In genomic region chr12:29437575-29437974, GRCh38 we compare ENCODE assay signal across 1 cellular context.
A peak's percentile ranks its signal among the peaks of the same experiment; 100 is the strongest.
TF ChIP-seq lines count a peak whose summit lies in the region.

No MANE protein-coding gene starts in this region.

TF ChIP-seq in HepG2, 621 proteins besides CTCF, POLR2A, EP300 and RAD21 (continued from another document and continues in another):
- TF ChIP-seq ARID5B (CRISPR knock-in tag; IDR thresholded peaks at IDR 0.05) (peak; percentile 62; the same call in 1 of the 2 replicates), RCOR2 (CRISPR knock-in tag; IDR thresholded peaks at IDR 0.05) (no peak), PHF5A (CRISPR knock-in tag; IDR thresholded peaks at IDR 0.05; ENCODE audit: low read depth, unreplicated experiment) (no peak), CENPX (CRISPR knock-in tag; IDR thresholded peaks at IDR 0.05) (no peak), RFXAP (CRISPR knock-in tag; IDR thresholded peaks at IDR 0.05; ENCODE audit: borderline replicate concordance) (no peak), SOX5 (CRISPR knock-in tag; IDR thresholded peaks at IDR 0.05; ENCODE audit: borderline replicate concordance) (peak; percentile 59; the same call in 1 of the 2 replicates), MED1 (CRISPR knock-in tag; IDR thresholded peaks at IDR 0.05) (0 out of 2 replicates have a peak, but pooled peaks have one; percentile 22), PHF8 (CRISPR knock-in tag; IDR thresholded peaks at IDR 0.05) (no peak), KAT2B (IDR thresholded peaks at IDR 0.05; ENCODE audit: borderline replicate concordance, low read depth, low read length) (no peak), KDM6A (CRISPR knock-in tag; IDR thresholded peaks at IDR 0.05; ENCODE audit: low read depth) (no peak), KLF9 (CRISPR knock-in tag; IDR thresholded peaks at IDR 0.05; ENCODE audit: low read depth) (no peak), LRRFIP1 (CRISPR knock-in tag; conservative IDR thresholded peaks at IDR 0.05) (no peak), CREB3 (CRISPR knock-in tag; IDR thresholded peaks at IDR 0.05) (no peak), ZNF282 (IDR thresholded peaks at IDR 0.05; ENCODE audit: partially characterized antibody) (no peak), ARNT2 (CRISPR knock-in tag; IDR thresholded peaks at IDR 0.05; ENCODE audit: low read depth) (no peak), SNAPC4 (CRISPR knock-in tag; IDR thresholded peaks at IDR 0.05) (no peak), EEA1 (CRISPR knock-in tag; IDR thresholded peaks at IDR 0.05; ENCODE audit: borderline replicate concordance) (no peak), ZNF83 (CRISPR knock-in tag; IDR thresholded peaks at IDR 0.05; ENCODE audit: borderline replicate concordance) (no peak), ZNF451 (CRISPR knock-in tag; IDR thresholded peaks at IDR 0.05) (no peak), TIGD3 (CRISPR knock-in tag; IDR thresholded peaks at IDR 0.05; ENCODE audit: borderline replicate concordance) (no peak), RBFOX2 (IDR thresholded peaks at IDR 0.05; ENCODE audit: low read depth, low read length) (no peak), ZSCAN30 (CRISPR knock-in tag; IDR thresholded peaks at IDR 0.05) (no peak), BCL6 (CRISPR knock-in tag; IDR thresholded peaks at IDR 0.05) (peak; percentile 34), ZNF501 (CRISPR knock-in tag; IDR thresholded peaks at IDR 0.05) (no peak), RFX1 (IDR thresholded peaks at IDR 0.05) (no peak), ZNF446 (CRISPR knock-in tag; IDR thresholded peaks at IDR 0.05) (no peak), NFRKB (IDR thresholded peaks at IDR 0.05) (no peak), SOX13 (IDR thresholded peaks at IDR 0.05) (no peak), SOX13 (CRISPR knock-in tag; conservative IDR thresholded peaks at IDR 0.05 in 1 of 2, IDR thresholded peaks at IDR 0.05 in 1 of 2) (peak in 1 of 2 experiments; percentile 70; a peak in 1 of 4 replicates), FOXJ3 (CRISPR knock-in tag; IDR thresholded peaks at IDR 0.05; ENCODE audit: borderline replicate concordance) (peak; percentile 47; the same call in 1 of the 2 replicates), MBNL3 (CRISPR knock-in tag; conservative IDR thresholded peaks at IDR 0.05) (no peak), FOXP4 (CRISPR knock-in tag; IDR thresholded peaks at IDR 0.05) (peak; percentile 39; the same call in 1 of the 2 replicates), ZNF326 (CRISPR knock-in tag; IDR thresholded peaks at IDR 0.05; ENCODE audit: borderline replicate concordance) (no peak), SOX6 (IDR thresholded peaks at IDR 0.05) (no peak), SOX6 (CRISPR knock-in tag; IDR thresholded peaks at IDR 0.05) (peak; percentile 46; the same call in 1 of the 2 replicates), RXRA (CRISPR knock-in tag; IDR thresholded peaks at IDR 0.05) (no peak), ZNF263 (CRISPR knock-in tag; IDR thresholded peaks at IDR 0.05) (no peak), ZNF619 (CRISPR knock-in tag; IDR thresholded peaks at IDR 0.05) (no peak), TCF7 (IDR thresholded peaks at IDR 0.05; ENCODE audit: low read depth) (peak; percentile 21; the same call in 1 of the 2 replicates), ZNF563 (CRISPR knock-in tag; IDR thresholded peaks at IDR 0.05) (no peak), ZNF143 (CRISPR knock-in tag; IDR thresholded peaks at IDR 0.05) (no peak), MATR3 (CRISPR knock-in tag; IDR thresholded peaks at IDR 0.05) (no peak), ZNF800 (CRISPR knock-in tag; IDR thresholded peaks at IDR 0.05) (no peak), ZSCAN29 (CRISPR knock-in tag; conservative IDR thresholded peaks at IDR 0.05) (no peak), ZC3H4 (CRISPR knock-in tag; IDR thresholded peaks at IDR 0.05; ENCODE audit: borderline replicate concordance) (no peak), NFYC (CRISPR knock-in tag; IDR thresholded peaks at IDR 0.05) (no peak), ZNF343 (CRISPR knock-in tag; IDR thresholded peaks at IDR 0.05) (no peak)
